20 cellular contexts compared by ENCODE assay signal in the genomic region with DNA sequence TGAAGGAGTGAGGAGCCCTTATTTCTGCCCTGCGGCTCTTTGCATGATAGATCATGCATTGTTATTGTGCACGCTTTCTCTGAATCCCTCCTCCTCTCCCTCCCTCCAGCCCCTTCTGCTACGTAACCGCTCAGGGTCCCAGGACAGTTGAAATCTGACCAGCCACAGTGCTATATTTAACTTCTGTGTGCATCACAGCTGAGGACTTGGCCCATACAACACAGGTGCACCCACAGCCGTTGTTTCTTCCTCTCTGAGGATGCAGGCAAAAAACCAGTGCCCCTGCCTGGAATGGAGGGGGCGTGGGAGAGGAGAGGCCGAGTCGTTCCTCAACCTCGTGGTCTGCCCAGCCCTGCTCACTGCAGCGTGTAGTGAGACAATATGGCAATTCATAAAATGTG.
A peak's percentile ranks its signal among the peaks of the same experiment; 100 is the strongest.
DNase-seq lines count a peak whose midpoint lies in the region; ATAC-seq and TF ChIP-seq lines count a peak whose summit lies in the region.
"Had no signal": no experiment of that assay in that cellular context is flagged by ENCODE, and none has a peak within 500 bp of the region (broad histone marks: within the 10 kb centered on the region; RNA-seq: fewer than 3 reads in every experiment).

No MANE protein-coding gene starts in this region.

- peaks cover 7% of the 10 kb centered on the region for H3K79me2 ChIP-seq in DND-41 (ENCODE audit: insufficient read depth, low read length)
- no peaks in the 10 kb centered on the region for H3K79me2 ChIP-seq in OCI-LY1 (ENCODE audit: insufficient read depth, low read length)

- intact Hi-C loops in CD4-positive, alpha-beta T cell (cut with DNase I, micrococcal nuclease) = no loop called here

- no peak overlapping the region for H3K4me3 Mint-ChIP-seq in CD4-positive, alpha-beta T cell
- H3K4me3 Mint-ChIP-seq: CD4-positive, CD25-positive, alpha-beta regulatory T cell had no signal

- H3K9ac ChIP-seq in DND-41 (ENCODE audit: low read depth, low read length) (peak overlapping the region; percentile 62), OCI-LY1 (ENCODE audit: low read length) (no peak overlapping the region)

- peaks cover 2% of the 10 kb centered on the region; the same call in 1 of the 2 replicates for H3K36me3 ChIP-seq in DND-41 (ENCODE audit: insufficient read depth, low read length)
- H3K36me3 ChIP-seq in OCI-LY1 (ENCODE audit: insufficient read depth, low read length) = no peaks in the 10 kb centered on the region
- H3K36me3 ChIP-seq: colonic mucosa had no signal

- CTCF ChIA-PET in CD4-positive, alpha-beta T cell (lab: Charles Lee) = no interaction called here

- POLR2A ChIA-PET in CD4-positive, alpha-beta T cell (lab: Charles Lee) = no interaction called here

- peak; percentile 91 for ATAC-seq in DND-41 (ENCODE audit: insufficient read depth, low read depth)
- ATAC-seq in HG02884 (IDR thresholded peaks at IDR 0.05; ENCODE audit: unreplicated experiment) = peak; percentile 43
- no peak for ATAC-seq in foreskin keratinocyte
- no peak for ATAC-seq in CD4-positive, alpha-beta T cell (ENCODE audit: poor library complexity)
- ATAC-seq: left colon, Panc1 had no signal

- H3K4me3 ChIP-seq in DND-41 (ENCODE audit: low read depth in 1 of 2, low read length in 2 of 2) (peak overlapping the region in 1 of 2 experiments; percentile 21; a peak in 1 of 4 replicates), OCI-LY1 (ENCODE audit: low read depth, low read length, poor library complexity, severe bottlenecking) (no peak overlapping the region)
- H3K4me3 ChIP-seq: colonic mucosa had no signal

- no peaks in the 10 kb centered on the region for H3K27me3 Mint-ChIP-seq in CD4-positive, alpha-beta T cell

- peaks cover 2% of the 10 kb centered on the region for H3K9me3 Mint-ChIP-seq in CD4-positive, alpha-beta T cell

- peak overlapping the region; percentile 45 for H3K4me2 ChIP-seq in DND-41 (ENCODE audit: insufficient read depth, low read length)
- peak overlapping the region; percentile 37; the same call in 1 of the 2 replicates for H3K4me2 ChIP-seq in OCI-LY1 (ENCODE audit: low read length)

- peak; percentile 89 for DNase-seq in DND-41
- DNase-seq in myocyte (ENCODE audit: low read depth) = peak; percentile 13
- DNase-seq in foreskin keratinocyte = no peak
- DNase-seq in T-helper 9 cell = no peak
- no peak for DNase-seq in CD4-positive, alpha-beta T cell
- no peak for DNase-seq in DMS153 (lab: John Stamatoyannopoulos, UW)
- DNase-seq: activated CD4-positive, alpha-beta T cell treated with anti-CD3 and anti-CD28 coated beads, Interleukin-2, amount 50 U/mL, for 1 hour; activated naive CD4-positive, alpha-beta T cell treated with anti-CD3 and anti-CD28 coated beads, Interleukin-2, amount 50 U/mL, for 16 hours; CD4-positive, CD25-positive, alpha-beta regulatory T cell; colonic mucosa; EL; IMR-90; left colon; MV-4-11; NCI-H2029 treated with DMSO at 0.1 percent for 48 hours; NCI-H524; stimulated activated CD4-positive, alpha-beta T cell treated with anti-CD3 and anti-CD28 coated beads, Interleukin-2, amount 100 ng/mL, for 48 hours had no signal

- peak; percentile 33 for TF ChIP-seq CTCF in DND-41 (IDR thresholded peaks at IDR 0.05; ENCODE audit: borderline replicate concordance, extremely low read depth, low read length, poor library complexity, severe bottlenecking)
- TF ChIP-seq CTCF in OCI-LY1 (IDR thresholded peaks at IDR 0.05; ENCODE audit: low read length) = no peak
- no peak for TF ChIP-seq CTCF in foreskin keratinocyte (conservative IDR thresholded peaks at IDR 0.05)
- TF ChIP-seq CTCF in CD4-positive, alpha-beta T cell (IDR thresholded peaks at IDR 0.05) = no peak

- H3K36me3 Mint-ChIP-seq in CD4-positive, alpha-beta T cell (ENCODE audit: low read depth) = no peaks in the 10 kb centered on the region
- H3K36me3 Mint-ChIP-seq: CD4-positive, CD25-positive, alpha-beta regulatory T cell had no signal

- no peaks in the 10 kb centered on the region for H3K27me3 ChIP-seq in DND-41 (ENCODE audit: insufficient read depth, low read length, poor library complexity)
- no peaks in the 10 kb centered on the region; the same call in 1 of the 2 replicates for H3K27me3 ChIP-seq in OCI-LY1 (ENCODE audit: insufficient read depth, low read length)
- no peaks in the 10 kb centered on the region for H3K27me3 ChIP-seq in foreskin keratinocyte
- no peaks in the 10 kb centered on the region for H3K27me3 ChIP-seq in CD4-positive, alpha-beta T cell (ENCODE audit: control insufficient read depth, insufficient read depth, low read length)
- H3K27me3 ChIP-seq: colonic mucosa had no signal

- H3K4me1 Mint-ChIP-seq in CD4-positive, alpha-beta T cell (ENCODE audit: low read depth) = no peaks in the 10 kb centered on the region
- H3K4me1 Mint-ChIP-seq: CD4-positive, CD25-positive, alpha-beta regulatory T cell had no signal

- peaks cover 57% of the 10 kb centered on the region for H3K4me1 ChIP-seq in DND-41 (ENCODE audit: insufficient read depth, low read length)
- H3K4me1 ChIP-seq in OCI-LY1 (ENCODE audit: insufficient read depth, low read length, severe bottlenecking) = peaks cover 53% of the 10 kb centered on the region
- H3K4me1 ChIP-seq in foreskin keratinocyte = no peaks in the 10 kb centered on the region
- H3K4me1 ChIP-seq: colonic mucosa had no signal

- no peaks in the 10 kb centered on the region for H3F3A ChIP-seq in OCI-LY1 (ENCODE audit: insufficient read depth, low read length)

- H2AFZ ChIP-seq in DND-41 (ENCODE audit: low read depth, low read length) = peak overlapping the region; percentile 51
- no peak overlapping the region for H2AFZ ChIP-seq in OCI-LY1 (ENCODE audit: low read length)

- H3K27ac ChIP-seq in DND-41 (ENCODE audit: low read length) (peak overlapping the region; percentile 98), OCI-LY1 (ENCODE audit: low read depth, low read length, poor library complexity, severe bottlenecking) (peak overlapping the region; percentile 68), foreskin keratinocyte (no peak overlapping the region)
- no peak overlapping the region for H3K27ac ChIP-seq in CD4-positive, alpha-beta T cell (ENCODE audit: low read depth, low read length)
- H3K27ac ChIP-seq: colonic mucosa had no signal

- H4K20me1 ChIP-seq in DND-41 (ENCODE audit: insufficient read depth, low read length) (no peaks in the 10 kb centered on the region), OCI-LY1 (ENCODE audit: insufficient read depth, low read length) (no peaks in the 10 kb centered on the region)

- peaks cover 4% of the 10 kb centered on the region for H3K9me3 ChIP-seq in DND-41 (ENCODE audit: insufficient read depth, low read length, severe bottlenecking)
- H3K9me3 ChIP-seq in OCI-LY1 (ENCODE audit: low read length) = 0 out of 2 replicates have a peak, but pooled peaks cover 3% of the 10 kb centered on the region
- H3K9me3 ChIP-seq in CD4-positive, alpha-beta T cell (ENCODE audit: control insufficient read depth, low read length) = no peaks in the 10 kb centered on the region
- H3K9me3 ChIP-seq: colonic mucosa had no signal

- H3K27ac Mint-ChIP-seq in CD4-positive, alpha-beta T cell = no peak overlapping the region
- H3K27ac Mint-ChIP-seq: CD4-positive, CD25-positive, alpha-beta regulatory T cell had no signal

- no peaks in the 10 kb centered on the region for H3K9me2 ChIP-seq in OCI-LY1 (ENCODE audit: low read depth, low read length)

Comparison
In these comparisons a context has a peak if more than half of its experiments do, and no peak if none do; other contexts are left out.
1. ATAC-seq: peak in DND-41 (single experiment) and HG02884 (single experiment); none in foreskin keratinocyte (single experiment) and CD4-positive, alpha-beta T cell (single experiment).
2. DNase-seq: peak in DND-41 (single experiment) and myocyte (single experiment); none in foreskin keratinocyte (0 of 2), T-helper 9 cell (single experiment), CD4-positive, alpha-beta T cell (0 of 10) and DMS153 (single experiment).
3. H3K27ac ChIP-seq: peak in DND-41 (single experiment) and OCI-LY1 (single experiment); none in foreskin keratinocyte (single experiment) and CD4-positive, alpha-beta T cell (single experiment).